8 cellular contexts compared by ENCODE assay signal in genomic region chr1:113835686-113836290, GRCh38. TPM values are rescaled to one million over a fixed set of nuclear protein-coding genes. Genes with fewer than 3 reads are reported as not detected.
DNase-seq lines count a peak whose midpoint lies in the region; ATAC-seq and TF ChIP-seq lines count a peak whose summit lies in the region.

No MANE protein-coding gene starts in this region.

- H3K9me3 ChIP-seq in RWPE2 (ENCODE audit: severe bottlenecking), result no peaks in the 10 kb centered on the region
- no peaks in the 10 kb centered on the region for H3K9me3 ChIP-seq in neutrophil

- no peaks in the 10 kb centered on the region for H3K27me3 ChIP-seq in RWPE2 (ENCODE audit: insufficient read depth, poor library complexity, severe bottlenecking)
- H3K27me3 ChIP-seq in neutrophil, result no peaks in the 10 kb centered on the region

- ATAC-seq in RWPE2 (ENCODE audit: low read depth) (no peak), HG02763 (IDR thresholded peaks at IDR 0.05; ENCODE audit: unreplicated experiment) (no peak), HG02970 (IDR thresholded peaks at IDR 0.05; ENCODE audit: low FRiP score, unreplicated experiment) (no peak)

- H3K27ac ChIP-seq in RWPE2 (ENCODE audit: poor library complexity, severe bottlenecking) (no peak overlapping the region), neutrophil (peak overlapping the region; percentile 64)

- peaks cover 14% of the 10 kb centered on the region for H3K4me1 ChIP-seq in RWPE2 (ENCODE audit: insufficient read depth, poor library complexity, severe bottlenecking)
- peaks cover 6 to 18% of the 10 kb centered on the region in 2 experiments for H3K4me1 ChIP-seq in neutrophil (ENCODE audit: control insufficient read depth in 1 of 2, insufficient read depth in 1 of 2, low read depth in 1 of 2, low read length in 1 of 2)

- TF ChIP-seq CTCF in RWPE2 (IDR thresholded peaks at IDR 0.05; ENCODE audit: poor library complexity, severe bottlenecking) (peak; percentile 82), neutrophil (IDR thresholded peaks at IDR 0.05) (peak; percentile 64)

- DNase-seq in NCI-H345 (lab: John Stamatoyannopoulos, UW), result peak; percentile 38
- DNase-seq in NCI-H345 treated with DMSO at 0.1 percent for 48 hours (lab: John Stamatoyannopoulos, UW; ENCODE audit: unreplicated experiment), result no peak
- peak; percentile 26 for DNase-seq in HT1080 (ENCODE audit: low read depth)
- DNase-seq in RWPE2 (ENCODE audit: low spot score), result no peak
- DNase-seq in epidermal melanocyte (ENCODE audit: insufficient read length, low spot score), result peak; percentile 32

- H3K36me3 ChIP-seq in RWPE2 (ENCODE audit: low read depth) (no peaks in the 10 kb centered on the region), neutrophil (peaks cover 73% of the 10 kb centered on the region)

- H3K4me3 ChIP-seq in RWPE2 (ENCODE audit: severe bottlenecking) (no peak overlapping the region), neutrophil (ENCODE audit: low read depth in 1 of 2, low read length in 1 of 2) (no peak overlapping the region)

RNA-seq across cellular contexts. Expression of gene RSBN1, which starts 23.5 kb away (rescaled TPM):
- 5.7 and 9.9 TPM in 2 replicates for total RNA-seq in HT1080 (2014; rRNA removed; shearing (Covaris generic))
- 4.8 and 6.1 TPM in 2 replicates for polyA plus RNA-seq in HT1080 (2015; cell fraction: cytosol; rRNA removed)
- 11.1 and 11.7 TPM in 2 replicates for polyA plus RNA-seq in HT1080 (2015; cell fraction: nucleus; rRNA removed)

RNA-seq across cellular contexts. Expression of gene PTPN22, which starts 35.7 kb away (rescaled TPM):
- total RNA-seq in HT1080 (2014; rRNA removed; shearing (Covaris generic)), result 8.8 and 10.9 TPM in 2 replicates
- 15.2 and 19.0 TPM in 2 replicates for polyA plus RNA-seq in HT1080 (2015; cell fraction: cytosol; rRNA removed)
- polyA plus RNA-seq in HT1080 (2015; cell fraction: nucleus; rRNA removed), result 29.2 and 36.2 TPM in 2 replicates

RNA-seq across cellular contexts. Expression of gene BCL2L15, which starts 51.6 kb away (rescaled TPM):
- total RNA-seq in HT1080 (2014; rRNA removed; shearing (Covaris generic)), result 0.05 and 1.3 TPM in 2 replicates
- polyA plus RNA-seq in HT1080 (2015; cell fraction: cytosol; rRNA removed), result 0.01 TPM in 1 of 2 replicates, not detected in the other
- polyA plus RNA-seq in HT1080 (2015; cell fraction: nucleus; rRNA removed), result 0.44 and 0.57 TPM in 2 replicates

Comparison
In these comparisons a context has a peak if more than half of its experiments do, and no peak if none do; other contexts are left out.
1. DNase-seq: peak in NCI-H345 (single experiment), HT1080 (single experiment) and epidermal melanocyte (single experiment); none in NCI-H345 treated with DMSO at 0.1 percent for 48 hours (single experiment) and RWPE2 (single experiment).